ENCODE assay signal across 4 cellular contexts in the genomic region with DNA sequence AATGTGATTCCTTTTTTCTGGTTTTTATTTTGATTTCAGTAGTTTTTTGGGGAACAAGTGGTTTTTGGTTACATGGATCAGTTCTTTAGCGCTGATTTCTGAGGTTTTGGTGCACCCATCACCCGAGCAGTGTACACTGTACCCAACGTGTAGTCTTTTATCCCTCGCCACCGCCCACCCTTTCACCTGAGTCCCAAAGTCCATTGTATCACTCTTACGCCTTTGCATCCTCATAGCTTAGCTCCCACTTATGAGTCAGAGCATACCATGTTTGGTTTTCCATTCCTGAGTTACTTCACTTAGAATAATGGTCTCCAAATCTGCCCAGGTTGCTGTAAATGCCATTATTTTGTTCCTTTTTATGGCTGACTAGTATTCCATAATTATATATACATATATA.
DNase-seq lines count a peak whose midpoint lies in the region; ATAC-seq, FAIRE-seq and TF ChIP-seq lines count a peak whose summit lies in the region.
"Not testable (repeated sequence)": the region's sequence is repeated elsewhere in the genome, so short reads cannot be mapped to it uniquely, and the experiment has no call there.

No MANE protein-coding gene starts in this region.

- CTCF ChIA-PET in HepG2 (lab: Yijun Ruan, JAX; ENCODE audit: low intra/inter-chr PET ratio, low total read pairs), result not testable (repeated sequence)

- in situ Hi-C loops in HepG2 (cut with HindIII; ENCODE audit: extremely low pct_ligation_motif_present, low pct_unique_long_range_greater_than_20kb), result not testable (repeated sequence)

- H3K36me3 ChIP-seq in HepG2 (replicated peaks in 1 of 2; ENCODE audit: control insufficient read depth in 1 of 2, insufficient read depth in 2 of 2, low read length in 2 of 2); sigmoid colon: not testable (repeated sequence)

- TF ChIP-seq CTCF in HepG2 (CRISPR knock-in tag; IDR thresholded peaks at IDR 0.05); sigmoid colon (IDR thresholded peaks at IDR 0.05): not testable (repeated sequence)

- POLR2A ChIA-PET in HepG2 (lab: Yijun Ruan, JAX), result not testable (repeated sequence)

- 58% methylated on average over 6 of the region's 6 CpGs for WGBS in HepG2 (ENCODE audit: low lambda C conversion rate)
- WGBS in sigmoid colon, 2 donors, result 76 to 79% methylated on average over 6 of the region's 6 CpGs

- not testable (repeated sequence) for H4K20me1 ChIP-seq in HepG2 (ENCODE audit: insufficient read depth, low read length)

- not testable (repeated sequence) for FAIRE-seq in HepG2 (lab: Jason Lieb, UNC)

- TF ChIP-seq EP300 in HepG2 (IDR thresholded peaks at IDR 0.05; ENCODE audit: low read depth in 2 of 2, low read length in 2 of 2); HepG2 (CRISPR knock-in tag; IDR thresholded peaks at IDR 0.05; ENCODE audit: borderline replicate concordance); sigmoid colon (IDR thresholded peaks at IDR 0.05): not testable (repeated sequence)

- not testable (repeated sequence) for H3K4me2 ChIP-seq in HepG2 (ENCODE audit: low read depth, low read length)

- TF ChIP-seq POLR2A in HepG2 (IDR thresholded peaks at IDR 0.05; ENCODE audit: insufficient read depth in 1 of 2, low read depth in 2 of 2, low read length in 2 of 2); sigmoid colon (IDR thresholded peaks at IDR 0.05): not testable (repeated sequence)

- not testable (repeated sequence) for H3K9ac ChIP-seq in HepG2 (ENCODE audit: insufficient read depth, low read depth, low read length)

- H3K4me1 ChIP-seq in HepG2 (ENCODE audit: insufficient read depth, low read length); sigmoid colon: not testable (repeated sequence)

- not testable (repeated sequence) for H3K9me3 ChIP-seq in HepG2 (ENCODE audit: low read length); sigmoid colon

- intact Hi-C loops in HepG2 (cut with micrococcal nuclease; ENCODE audit: unreplicated experiment); posterior vena cava (cut with DNase I); sciatic nerve (cut with DNase I); sigmoid colon (cut with DNase I): not testable (repeated sequence)

- H3K4me3 ChIP-seq in HepG2 (replicated peaks in 1 of 3; ENCODE audit: insufficient read depth in 1 of 3, low read depth in 2 of 3, low read length in 3 of 3); sigmoid colon: not testable (repeated sequence)

- not testable (repeated sequence) for H3K79me2 ChIP-seq in HepG2 (ENCODE audit: insufficient read depth, low read length)

- BruUV-seq in HepG2 (replicated peaks; lab: Mats Ljungman, UMichigan), result not testable (repeated sequence)

- not testable (repeated sequence) for H3K27ac ChIP-seq in HepG2 (ENCODE audit: extremely low read length, insufficient read depth, low read length); sigmoid colon

- not testable (repeated sequence) for TF ChIP-seq RAD21 in HepG2 (CRISPR knock-in tag; IDR thresholded peaks at IDR 0.05)

- H3K27me3 ChIP-seq in HepG2 (ENCODE audit: control insufficient read depth in 1 of 2, insufficient read depth in 2 of 2, low read length in 2 of 2); sigmoid colon: not testable (repeated sequence)

- peak; percentile 65; the same call in 2 of the 3 replicates for ATAC-seq in HepG2
- not testable (repeated sequence) for ATAC-seq in sciatic nerve

- not testable (repeated sequence) for H2AFZ ChIP-seq in HepG2 (ENCODE audit: low read length)

- DNase-seq in HepG2 (ENCODE audit: low spot score) (peak; percentile 62), posterior vena cava (ENCODE audit: low spot score) (peak; percentile 12), sciatic nerve (ENCODE audit: low spot score) (peak; percentile 21), sigmoid colon (peak; percentile 28)

TF ChIP-seq in HepG2, 621 proteins besides CTCF, POLR2A, EP300 and RAD21:
- TF ChIP-seq FOSL2 (CRISPR knock-in tag; IDR thresholded peaks at IDR 0.05) (peak; percentile 63), ELF3 (CRISPR knock-in tag; IDR thresholded peaks at IDR 0.05) (0 out of 2 replicates have a peak, but pooled peaks have one; percentile 15), HNF4A (CRISPR knock-in tag; IDR thresholded peaks at IDR 0.05) (0 out of 2 replicates have a peak, but pooled peaks have one; percentile 17), NR2F1 (CRISPR knock-in tag; IDR thresholded peaks at IDR 0.05) (0 out of 4 replicates have a peak, but pooled peaks of 1 of the 2 experiments have one; percentile 17), ARID3A (IDR thresholded peaks at IDR 0.05; ENCODE audit: low read depth, low read length) (peak; percentile 20; the same call in 1 of the 2 replicates), ZBTB33 (CRISPR knock-in tag; IDR thresholded peaks at IDR 0.05) (peak; percentile 74), HOMEZ (CRISPR knock-in tag; IDR thresholded peaks at IDR 0.05; ENCODE audit: low read depth) (peak; percentile 10; the same call in 1 of the 2 replicates)

Comparison
In these comparisons a context has a peak if more than half of its experiments do, and no peak if none do; other contexts are left out.
1. DNase-seq: peak in every context shown above with its lines; median percentile 62 in HepG2; 28 in sigmoid colon; 21 in sciatic nerve; 12 in posterior vena cava.